Comparison of ENCODE assay signal across 1 cellular context in genomic region chr16:74862743-74863244, GRCh38.
A peak's percentile ranks its signal among the peaks of the same experiment; 100 is the strongest.
TF ChIP-seq lines count a peak whose summit lies in the region.

No MANE protein-coding gene starts in this region.

TF ChIP-seq in HepG2, 621 proteins besides CTCF, POLR2A, EP300 and RAD21 (continued from another document and continues in another):
- TF ChIP-seq STAT6 (CRISPR knock-in tag; IDR thresholded peaks at IDR 0.05; ENCODE audit: borderline replicate concordance) (no peak), RCOR2 (CRISPR knock-in tag; IDR thresholded peaks at IDR 0.05) (no peak), AKNA (CRISPR knock-in tag; IDR thresholded peaks at IDR 0.05; ENCODE audit: borderline replicate concordance) (no peak), ZNF34 (CRISPR knock-in tag; IDR thresholded peaks at IDR 0.05; ENCODE audit: borderline replicate concordance) (no peak), ZNF83 (CRISPR knock-in tag; IDR thresholded peaks at IDR 0.05; ENCODE audit: borderline replicate concordance) (no peak), ZNF337 (CRISPR knock-in tag; IDR thresholded peaks at IDR 0.05; ENCODE audit: borderline replicate concordance, low read depth) (no peak), RBAK (CRISPR knock-in tag; IDR thresholded peaks at IDR 0.05) (no peak), KLF9 (CRISPR knock-in tag; IDR thresholded peaks at IDR 0.05; ENCODE audit: low read depth) (no peak), ZNF326 (CRISPR knock-in tag; IDR thresholded peaks at IDR 0.05; ENCODE audit: borderline replicate concordance) (no peak), ZNF30 (CRISPR knock-in tag; IDR thresholded peaks at IDR 0.05) (no peak), ZNF335 (CRISPR knock-in tag; IDR thresholded peaks at IDR 0.05) (no peak), FOXC1 (CRISPR knock-in tag; IDR thresholded peaks at IDR 0.05; ENCODE audit: borderline replicate concordance) (no peak), MED1 (CRISPR knock-in tag; IDR thresholded peaks at IDR 0.05) (peak; percentile 21; the same call in 1 of the 2 replicates), MATR3 (CRISPR knock-in tag; IDR thresholded peaks at IDR 0.05) (no peak), MIXL1 (CRISPR knock-in tag; IDR thresholded peaks at IDR 0.05) (peak; percentile 71), GATAD2A (CRISPR knock-in tag; IDR thresholded peaks at IDR 0.05) (peak; percentile 72), MBD4 (IDR thresholded peaks at IDR 0.05; ENCODE audit: borderline replicate concordance, low read length) (0 out of 2 replicates have a peak, but pooled peaks have one; percentile 62), ZFP90 (CRISPR knock-in tag; IDR thresholded peaks at IDR 0.05; ENCODE audit: borderline replicate concordance) (no peak), HIC2 (CRISPR knock-in tag; IDR thresholded peaks at IDR 0.05; ENCODE audit: low read depth) (no peak), SPEN (CRISPR knock-in tag; IDR thresholded peaks at IDR 0.05; ENCODE audit: low read depth) (no peak), KAT8 (CRISPR knock-in tag; IDR thresholded peaks at IDR 0.05) (0 out of 2 replicates have a peak, but pooled peaks have one; percentile 27), ZEB1 (IDR thresholded peaks at IDR 0.05; ENCODE audit: insufficient replicate concordance, low read depth) (peak; percentile 47), TRAFD1 (CRISPR knock-in tag; IDR thresholded peaks at IDR 0.05; ENCODE audit: borderline replicate concordance) (no peak), HHEX (CRISPR knock-in tag; IDR thresholded peaks at IDR 0.05) (no peak), PAF1 (CRISPR knock-in tag; IDR thresholded peaks at IDR 0.05) (no peak), ZNF543 (CRISPR knock-in tag; IDR thresholded peaks at IDR 0.05) (no peak), BCL3 (CRISPR knock-in tag; IDR thresholded peaks at IDR 0.05) (no peak), RBM39 (IDR thresholded peaks at IDR 0.05; ENCODE audit: low read depth, low read length, poor library complexity, severe bottlenecking) (no peak), ZNF430 (CRISPR knock-in tag; IDR thresholded peaks at IDR 0.05) (no peak), SMAD9 (CRISPR knock-in tag; IDR thresholded peaks at IDR 0.05) (no peak), GTF2F1 (IDR thresholded peaks at IDR 0.05; ENCODE audit: low read length) (no peak)
- TF ChIP-seq, protein P1, sequence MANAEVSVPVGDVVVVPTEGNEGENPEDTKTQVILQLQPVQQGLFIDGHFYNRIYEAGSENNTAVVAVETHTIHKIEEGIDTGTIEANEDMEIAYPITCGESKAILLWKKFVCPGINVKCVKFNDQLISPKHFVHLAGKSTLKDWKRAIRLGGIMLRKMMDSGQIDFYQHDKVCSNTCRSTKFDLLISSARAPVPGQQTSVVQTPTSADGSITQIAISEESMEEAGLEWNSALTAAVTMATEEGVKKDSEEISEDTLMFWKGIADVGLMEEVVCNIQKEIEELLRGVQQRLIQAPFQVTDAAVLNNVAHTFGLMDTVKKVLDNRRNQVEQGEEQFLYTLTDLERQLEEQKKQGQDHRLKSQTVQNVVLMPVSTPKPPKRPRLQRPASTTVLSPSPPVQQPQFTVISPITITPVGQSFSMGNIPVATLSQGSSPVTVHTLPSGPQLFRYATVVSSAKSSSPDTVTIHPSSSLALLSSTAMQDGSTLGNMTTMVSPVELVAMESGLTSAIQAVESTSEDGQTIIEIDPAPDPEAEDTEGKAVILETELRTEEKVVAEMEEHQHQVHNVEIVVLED (CRISPR knock-in tag; IDR thresholded peaks at IDR 0.05; ENCODE audit: borderline replicate concordance) = no peak; the same call in 1 of the 2 replicates
- TF ChIP-seq, protein P2, sequence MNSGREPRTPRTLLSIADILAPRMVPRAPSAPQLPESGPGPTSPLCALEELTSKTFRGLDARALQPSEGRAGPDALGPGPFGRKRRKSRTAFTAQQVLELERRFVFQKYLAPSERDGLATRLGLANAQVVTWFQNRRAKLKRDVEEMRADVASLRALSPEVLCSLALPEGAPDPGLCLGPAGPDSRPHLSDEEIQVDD (CRISPR knock-in tag; IDR thresholded peaks at IDR 0.05; ENCODE audit: borderline replicate concordance) = no peak
- TF ChIP-seq, protein P3, sequence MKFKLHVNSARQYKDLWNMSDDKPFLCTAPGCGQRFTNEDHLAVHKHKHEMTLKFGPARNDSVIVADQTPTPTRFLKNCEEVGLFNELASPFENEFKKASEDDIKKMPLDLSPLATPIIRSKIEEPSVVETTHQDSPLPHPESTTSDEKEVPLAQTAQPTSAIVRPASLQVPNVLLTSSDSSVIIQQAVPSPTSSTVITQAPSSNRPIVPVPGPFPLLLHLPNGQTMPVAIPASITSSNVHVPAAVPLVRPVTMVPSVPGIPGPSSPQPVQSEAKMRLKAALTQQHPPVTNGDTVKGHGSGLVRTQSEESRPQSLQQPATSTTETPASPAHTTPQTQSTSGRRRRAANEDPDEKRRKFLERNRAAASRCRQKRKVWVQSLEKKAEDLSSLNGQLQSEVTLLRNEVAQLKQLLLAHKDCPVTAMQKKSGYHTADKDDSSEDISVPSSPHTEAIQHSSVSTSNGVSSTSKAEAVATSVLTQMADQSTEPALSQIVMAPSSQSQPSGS (CRISPR knock-in tag; IDR thresholded peaks at IDR 0.05) = peak; percentile 26; the same call in 1 of the 2 replicates
- TF ChIP-seq, protein P4, sequence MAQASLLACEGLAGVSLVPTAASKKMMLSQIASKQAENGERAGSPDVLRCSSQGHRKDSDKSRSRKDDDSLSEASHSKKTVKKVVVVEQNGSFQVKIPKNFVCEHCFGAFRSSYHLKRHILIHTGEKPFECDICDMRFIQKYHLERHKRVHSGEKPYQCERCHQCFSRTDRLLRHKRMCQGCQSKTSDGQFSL (CRISPR knock-in tag; IDR thresholded peaks at IDR 0.05) = no peak
- TF ChIP-seq, protein P5, sequence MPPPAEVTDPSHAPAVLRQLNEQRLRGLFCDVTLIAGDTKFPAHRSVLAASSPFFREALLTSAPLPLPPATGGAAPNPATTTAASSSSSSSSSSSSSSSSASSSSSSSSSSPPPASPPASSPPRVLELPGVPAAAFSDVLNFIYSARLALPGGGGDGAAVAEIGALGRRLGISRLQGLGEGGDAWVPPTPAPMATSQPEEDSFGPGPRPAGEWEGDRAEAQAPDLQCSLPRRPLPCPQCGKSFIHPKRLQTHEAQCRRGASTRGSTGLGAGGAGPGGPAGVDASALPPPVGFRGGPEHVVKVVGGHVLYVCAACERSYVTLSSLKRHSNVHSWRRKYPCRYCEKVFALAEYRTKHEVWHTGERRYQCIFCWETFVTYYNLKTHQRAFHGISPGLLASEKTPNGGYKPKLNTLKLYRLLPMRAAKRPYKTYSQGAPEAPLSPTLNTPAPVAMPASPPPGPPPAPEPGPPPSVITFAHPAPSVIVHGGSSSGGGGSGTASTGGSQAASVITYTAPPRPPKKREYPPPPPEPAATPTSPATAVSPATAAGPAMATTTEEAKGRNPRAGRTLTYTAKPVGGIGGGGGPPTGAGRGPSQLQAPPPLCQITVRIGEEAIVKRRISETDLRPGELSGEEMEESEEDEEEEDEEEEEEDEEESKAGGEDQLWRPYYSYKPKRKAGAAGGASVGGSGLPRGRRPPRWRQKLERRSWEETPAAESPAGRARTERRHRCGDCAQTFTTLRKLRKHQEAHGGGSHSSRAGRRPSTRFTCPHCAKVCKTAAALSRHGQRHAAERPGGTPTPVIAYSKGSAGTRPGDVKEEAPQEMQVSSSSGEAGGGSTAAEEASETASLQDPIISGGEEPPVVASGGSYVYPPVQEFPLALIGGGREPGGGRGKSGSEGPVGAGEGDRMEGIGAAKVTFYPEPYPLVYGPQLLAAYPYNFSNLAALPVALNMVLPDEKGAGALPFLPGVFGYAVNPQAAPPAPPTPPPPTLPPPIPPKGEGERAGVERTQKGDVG (CRISPR knock-in tag; IDR thresholded peaks at IDR 0.05; ENCODE audit: borderline replicate concordance) = no peak
